ENCODE assay signal across 22 cellular contexts in genomic region chr13:49044849-49045248, GRCh38.
"Had no signal": no experiment of that assay in that cellular context is flagged by ENCODE, and none has a peak within 500 bp of the region (broad histone marks: within the 10 kb centered on the region; RNA-seq: fewer than 3 reads in every experiment).

No MANE protein-coding gene starts in this region.

- H3K9me3 Mint-ChIP-seq: effector memory CD8-positive, alpha-beta T cell; natural killer cell treated with Interleukin-12 subunit alpha and Interleukin-12 subunit beta and Interleukin-15 and Interleukin-18, amount 100 ng/mL, for 72 hours had no signal

- H3K4me3 Mint-ChIP-seq: activated CD8-positive, alpha-beta T cell treated with anti-CD3 and anti-CD28 coated beads, Interleukin-2, amount 10 ng/mL, durations not matched to agents 7 days and 5 days; activated naive CD8-positive, alpha-beta T cell treated with anti-CD3 and anti-CD28 coated beads, Interleukin-2, amount 10 ng/mL, durations not matched to agents 7 days and 5 days; effector memory CD8-positive, alpha-beta T cell; natural killer cell treated with Interleukin-12 subunit alpha and Interleukin-12 subunit beta and Interleukin-15 and Interleukin-18, amount 100 ng/mL, for 72 hours had no signal

- H3K27ac Mint-ChIP-seq: activated CD8-positive, alpha-beta T cell treated with anti-CD3 and anti-CD28 coated beads, Interleukin-2, amount 10 ng/mL, durations not matched to agents 7 days and 5 days; activated naive CD8-positive, alpha-beta T cell treated with anti-CD3 and anti-CD28 coated beads, Interleukin-2, amount 10 ng/mL, durations not matched to agents 7 days and 5 days; natural killer cell treated with Interleukin-12 subunit alpha and Interleukin-12 subunit beta and Interleukin-15 and Interleukin-18, amount 100 ng/mL, for 72 hours had no signal

- ATAC-seq: activated CD8-positive, alpha-beta T cell treated with anti-CD3 and anti-CD28 coated beads, Interleukin-2, amount 10 ng/mL, durations not matched to agents 7 days and 5 days; effector memory CD8-positive, alpha-beta T cell; gastroesophageal sphincter; left ventricle myocardium superior; mucosa of descending colon; natural killer cell treated with Interleukin-12 subunit alpha and Interleukin-12 subunit beta and Interleukin-15 and Interleukin-18, amount 100 ng/mL, for 72 hours; right cardiac atrium had no signal

- DNase-seq: activated CD4-positive, alpha-beta T cell treated with anti-CD3 and anti-CD28 coated beads for 48 hours; activated CD4-positive, CD25-positive, alpha-beta regulatory T cell; activated CD8-positive, alpha-beta T cell treated with anti-CD3 and anti-CD28 coated beads, Interleukin-2, amount 10 ng/mL, durations not matched to agents 7 days and 5 days; activated gamma-delta T cell treated with Interleukin-2 at 50 U/mL for 16 hours; activated naive CD8-positive, alpha-beta T cell treated with anti-CD3 and anti-CD28 coated beads, Interleukin-2, amount 10 ng/mL, durations not matched to agents 7 days and 5 days; amniotic stem cell; brain microvascular endothelial cell; dorsolateral prefrontal cortex; effector memory CD8-positive, alpha-beta T cell; erythroblast; islet precursor cell; left ventricle myocardium superior; mucosa of descending colon; posterior cingulate gyrus; spleen; stimulated activated naive CD4-positive, alpha-beta T cell; T-helper 1 cell; testis; transverse colon had no signal

- H3K27me3 Mint-ChIP-seq: activated naive CD8-positive, alpha-beta T cell treated with anti-CD3 and anti-CD28 coated beads, Interleukin-2, amount 10 ng/mL, durations not matched to agents 7 days and 5 days; effector memory CD8-positive, alpha-beta T cell; natural killer cell treated with Interleukin-12 subunit alpha and Interleukin-12 subunit beta and Interleukin-15 and Interleukin-18, amount 100 ng/mL, for 72 hours had no signal

- H3K9me3 ChIP-seq: gastroesophageal sphincter, mucosa of descending colon, testis had no signal
